Comparison of ENCODE assay signal across 8 cellular contexts in the genomic region with DNA sequence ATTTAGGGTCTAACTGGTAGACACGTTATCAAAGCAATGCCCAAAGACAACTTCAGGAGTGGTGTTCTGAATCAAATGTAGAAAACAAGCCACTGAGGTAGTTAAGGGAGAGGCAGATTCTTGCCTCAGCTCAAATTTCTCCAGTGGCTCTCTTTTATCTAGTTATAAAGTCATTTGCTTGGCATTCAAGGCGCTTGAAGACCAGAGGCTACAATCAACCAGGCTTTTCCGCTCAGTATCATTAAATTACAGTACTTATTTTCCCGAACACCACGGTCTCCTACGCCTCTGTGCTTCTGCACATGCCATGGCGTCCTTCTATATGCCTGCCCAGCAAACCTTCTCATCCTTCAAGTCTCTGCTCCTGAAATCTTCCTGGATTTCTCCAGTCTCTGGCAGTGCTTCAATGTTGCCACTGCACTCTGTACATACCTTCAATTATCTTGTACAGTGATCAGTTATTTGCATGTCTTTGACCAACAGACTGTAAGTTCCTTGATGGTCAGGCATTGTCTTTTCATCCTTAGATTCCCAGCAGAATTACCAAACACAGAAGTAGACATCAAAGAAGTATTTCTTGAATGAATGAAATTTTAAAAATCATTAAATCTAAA. TPM values are rescaled to one million over a fixed set of nuclear protein-coding genes. Genes with fewer than 3 reads are reported as not detected.
DNase-seq lines count a peak whose midpoint lies in the region; ATAC-seq and TF ChIP-seq lines count a peak whose summit lies in the region.

No MANE protein-coding gene starts in this region.

- H3K9me2 ChIP-seq in GM23248 (ENCODE audit: insufficient read depth), result no peaks in the 10 kb centered on the region

- WGBS in GM23248 (ENCODE audit: low coverage in 1 of 2, low lambda C conversion rate in 2 of 2, missing lambda C conversion rate in 2 of 2), 2 experiments, result 9 to 21% methylated on average over 7 of the region's 7 CpGs
- WGBS in mesodermal cell (ENCODE audit: insufficient coverage in 2 of 2), 2 experiments, result 93 to 97% methylated on average over 7 of the region's 7 CpGs

- H3K79me2 ChIP-seq in ACC112 (ENCODE audit: control insufficient read depth, insufficient read depth, low read length, unreplicated experiment) (peaks cover 42% of the 10 kb centered on the region), GM23248 (ENCODE audit: insufficient read depth) (peaks cover 27% of the 10 kb centered on the region)

- no peaks in the 10 kb centered on the region for H4K20me1 ChIP-seq in GM23248 (ENCODE audit: insufficient read depth)

- no peak for TF ChIP-seq CTCF in breast epithelium (IDR thresholded peaks at IDR 0.05)

- intact Hi-C loops in breast epithelium (cut with DNase I; ENCODE audit: low total_unique reads), result no loop called here

- no peak for TF ChIP-seq POLR2A in breast epithelium (IDR thresholded peaks at IDR 0.05)

- in situ Hi-C loops in GM23248 (cut with MboI), result no loop called here

- ATAC-seq in GM21825 (IDR thresholded peaks at IDR 0.05; ENCODE audit: unreplicated experiment) (no peak), HG03520 (IDR thresholded peaks at IDR 0.05; ENCODE audit: unreplicated experiment) (no peak)

- H3K4me3 ChIP-seq in ACC112 (ENCODE audit: low read depth, low read length), result peak overlapping the region; percentile 83
- peak overlapping the region; percentile 77 for H3K4me3 ChIP-seq in GM23248
- H3K4me3 ChIP-seq in breast epithelium, result peak overlapping the region; percentile 62 to 81 (median 71)
- peak overlapping the region; percentile 58 for H3K4me3 ChIP-seq in mesodermal cell (ENCODE audit: extremely low read depth, insufficient read depth, low read length, poor library complexity, severe bottlenecking)

- H3K4me1 ChIP-seq in ACC112 (ENCODE audit: control insufficient read depth, insufficient read depth, low read length, unreplicated experiment) (peaks cover 17% of the 10 kb centered on the region), GM23248 (ENCODE audit: insufficient read depth) (peaks cover 11% of the 10 kb centered on the region), breast epithelium (no peaks in the 10 kb centered on the region), mesodermal cell (ENCODE audit: control insufficient read depth, insufficient read depth, low read length, poor library complexity, severe bottlenecking) (peaks cover 28% of the 10 kb centered on the region)

- H3K9me3 ChIP-seq in GM23248 (ENCODE audit: low read depth), result no peaks in the 10 kb centered on the region
- H3K9me3 ChIP-seq in breast epithelium, result no peaks in the 10 kb centered on the region
- no peaks in the 10 kb centered on the region for H3K9me3 ChIP-seq in mesodermal cell (ENCODE audit: control insufficient read depth, low read length)

- H3K27me3 ChIP-seq in ACC112 (ENCODE audit: insufficient read depth, low read length) (no peaks in the 10 kb centered on the region), GM23248 (replicated peaks; ENCODE audit: insufficient read depth) (no peaks in the 10 kb centered on the region), breast epithelium (no peaks in the 10 kb centered on the region)

- H3K36me3 ChIP-seq in ACC112 (ENCODE audit: insufficient read depth, low read length) (no peaks in the 10 kb centered on the region), GM23248 (ENCODE audit: low read depth) (no peaks in the 10 kb centered on the region), breast epithelium (no peaks in the 10 kb centered on the region), mesodermal cell (ENCODE audit: control insufficient read depth, insufficient read depth, low read length) (no peaks in the 10 kb centered on the region)

- H2AFZ ChIP-seq in ACC112 (ENCODE audit: low read length, unreplicated experiment) (peak overlapping the region; percentile 82), GM23248 (peak overlapping the region; percentile 95)

- H3F3A ChIP-seq in GM23248 (ENCODE audit: insufficient read depth), result peaks cover 22% of the 10 kb centered on the region

- peak overlapping the region; percentile 86 for H3K4me2 ChIP-seq in GM23248 (ENCODE audit: unreplicated experiment)

- peak overlapping the region; percentile 90 for H3K27ac ChIP-seq in ACC112 (ENCODE audit: low read depth, low read length)
- H3K27ac ChIP-seq in GM23248, result peak overlapping the region; percentile 88
- peak overlapping the region; percentile 93 to 96 for H3K27ac ChIP-seq in breast epithelium
- H3K27ac ChIP-seq in mesodermal cell (ENCODE audit: low read depth, low read length, severe bottlenecking), result peak overlapping the region; percentile 98

- DNase-seq in GM23248, result peak; percentile 55
- DNase-seq in breast epithelium (ENCODE audit: low spot score in 2 of 2), result no peak
- DNase-seq in amniotic stem cell (lab: John Stamatoyannopoulos, UW), result no peak
- no peak for DNase-seq in GF-D8 (lab: John Stamatoyannopoulos, UW)

- peak overlapping the region; percentile 87 for H3K9ac ChIP-seq in GM23248

RNA-seq across cellular contexts. Expression of a gene that starts 1.4 kb away (rescaled TPM):
- total RNA-seq in GM23248 (2014; rRNA removed; shearing (Covaris generic)), result 21.6 and 26.6 TPM in 2 replicates
- 22.9 and 23.9 TPM in 2 replicates for polyA plus RNA-seq in GM23248 (2016; fragmentation: Nextera tagmentation; extraction: Ambion mirVana)
- 10 to 100 TPM; 11.4 to 26.1 (median 20.3) TPM for total RNA-seq in breast epithelium
- polyA plus RNA-seq in mesodermal cell (2013, experiment 1 of 2), result 33.0 TPM
- polyA plus RNA-seq in mesodermal cell (2013, experiment 2 of 2), result 32.3 TPM

RNA-seq across cellular contexts. Expression of a gene that starts 29.4 kb away (rescaled TPM):
- not detected in 2 replicates for total RNA-seq in GM23248 (2014; rRNA removed; shearing (Covaris generic))
- polyA plus RNA-seq in GM23248 (2016; fragmentation: Nextera tagmentation; extraction: Ambion mirVana), result 0.58 and 1.1 TPM in 2 replicates
- 1 to 10 TPM in 1 of 3 donors, under 1 TPM in 2; 0.32 to 1.9 (median 0.66) TPM for total RNA-seq in breast epithelium
- polyA plus RNA-seq in mesodermal cell (2013, experiment 1 of 2), result 1.00 TPM
- 0.71 TPM for polyA plus RNA-seq in mesodermal cell (2013, experiment 2 of 2)
